21 cellular contexts compared by ENCODE assay signal in the genomic region with DNA sequence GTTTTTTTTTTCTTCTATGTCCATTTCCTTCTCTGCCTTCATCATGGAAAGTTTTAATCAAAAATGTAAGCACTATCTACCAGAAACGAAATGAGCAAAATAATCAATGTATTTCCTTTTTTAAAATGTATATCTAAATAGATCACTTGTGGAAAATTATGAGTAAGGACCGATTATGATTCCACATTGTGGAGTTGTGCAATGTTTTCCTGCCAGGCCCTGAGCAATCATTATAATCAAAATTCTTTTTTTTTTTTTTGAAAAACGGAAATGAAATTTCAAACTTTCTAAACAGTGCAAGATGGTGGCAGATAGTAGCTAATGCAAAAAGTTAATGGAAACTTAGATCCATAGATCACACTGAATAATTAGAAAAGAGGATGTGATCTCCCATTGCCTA.
A peak's percentile ranks its signal among the peaks of the same experiment; 100 is the strongest.
DNase-seq lines count a peak whose midpoint lies in the region; TF ChIP-seq lines count a peak whose summit lies in the region.
"Had no signal": no experiment of that assay in that cellular context is flagged by ENCODE, and none has a peak within 500 bp of the region (broad histone marks: within the 10 kb centered on the region; RNA-seq: fewer than 3 reads in every experiment).

No MANE protein-coding gene starts in this region.

- H3K9ac ChIP-seq in H9 (ENCODE audit: extremely low read depth, insufficient read length, low read length): no peak overlapping the region
- H3K9ac ChIP-seq: BLaER1 treated with 17β-estradiol and CSF1 and Interleukin-3, amounts not matched to agents 10 nM and 100 nM had no signal

- H3K27ac ChIP-seq in ACC112 (ENCODE audit: low read depth, low read length) (peak overlapping the region; percentile 37; the same call in 1 of the 2 replicates), H9 (ENCODE audit: insufficient read length, low read depth, low read length) (no peak overlapping the region)
- H3K27ac ChIP-seq: 22Rv1; BLaER1 treated with 17β-estradiol and CSF1 and Interleukin-3, amounts not matched to agents 10 nM and 100 nM had no signal

- no peak overlapping the region for H3K27ac Mint-ChIP-seq in activated naive CD8-positive, alpha-beta T cell treated with anti-CD3 and anti-CD28 coated beads for 36 hours
- H3K27ac Mint-ChIP-seq in H9: no peak overlapping the region
- H3K27ac Mint-ChIP-seq: CD14-positive monocyte; CD4-positive, alpha-beta T cell; CD8-positive, alpha-beta memory T cell; GM23338 had no signal

- no peaks in the 10 kb centered on the region for H3K79me2 ChIP-seq in ACC112 (ENCODE audit: control insufficient read depth, insufficient read depth, low read length, unreplicated experiment)
- no peaks in the 10 kb centered on the region for H3K79me2 ChIP-seq in H9 (ENCODE audit: insufficient read depth, low read length)

- no peaks in the 10 kb centered on the region for H3K27me3 ChIP-seq in ACC112 (ENCODE audit: insufficient read depth, low read length)
- no peaks in the 10 kb centered on the region for H3K27me3 ChIP-seq in H9 (ENCODE audit: insufficient read depth, low read length)
- H3K27me3 ChIP-seq: BE2C; BLaER1 treated with 17β-estradiol and CSF1 and Interleukin-3, amounts not matched to agents 10 nM and 100 nM had no signal

- H2BK5ac ChIP-seq in H9 (ENCODE audit: insufficient read length, low read length): no peak overlapping the region

- H3T11ph ChIP-seq in H9 (ENCODE audit: low read length): no peak overlapping the region

- H3K4me3 Mint-ChIP-seq in activated naive CD8-positive, alpha-beta T cell treated with anti-CD3 and anti-CD28 coated beads for 36 hours: no peak overlapping the region
- H3K4me3 Mint-ChIP-seq in H9: no peak overlapping the region
- H3K4me3 Mint-ChIP-seq: CD14-positive monocyte; CD4-positive, alpha-beta T cell; CD8-positive, alpha-beta memory T cell; GM23338 had no signal

- no peaks in the 10 kb centered on the region for H3K36me3 Mint-ChIP-seq in activated naive CD8-positive, alpha-beta T cell treated with anti-CD3 and anti-CD28 coated beads for 36 hours
- no peaks in the 10 kb centered on the region; a peak in 1 of 7 replicates for H3K36me3 Mint-ChIP-seq in H9 (ENCODE audit: insufficient read depth in 1 of 3, low read depth in 3 of 3)
- H3K36me3 Mint-ChIP-seq: CD14-positive monocyte; CD8-positive, alpha-beta memory T cell had no signal

- H3K4me3 ChIP-seq in ACC112 (ENCODE audit: low read depth, low read length): no peak overlapping the region
- H3K4me3 ChIP-seq: BLaER1 treated with 17β-estradiol and CSF1 and Interleukin-3, amounts not matched to agents 10 nM and 100 nM; GM23338; HAP-1 had no signal

- H2AFZ ChIP-seq in ACC112 (ENCODE audit: low read length, unreplicated experiment) (no peak overlapping the region), H9 (ENCODE audit: low read length) (no peak overlapping the region)
- H2AFZ ChIP-seq: GM23338 had no signal

- no peak overlapping the region for H2BK12ac ChIP-seq in H9 (ENCODE audit: insufficient read length, low read depth, low read length)

- H3K27me3 Mint-ChIP-seq in activated naive CD8-positive, alpha-beta T cell treated with anti-CD3 and anti-CD28 coated beads for 36 hours: peaks cover 21% of the 10 kb centered on the region
- H3K27me3 Mint-ChIP-seq in H9 (ENCODE audit: low read depth): peaks cover 4% of the 10 kb centered on the region; the same call in 1 of the 2 replicates

- peaks cover 33% of the 10 kb centered on the region for H3K4me1 ChIP-seq in ACC112 (ENCODE audit: control insufficient read depth, insufficient read depth, low read length, unreplicated experiment)
- H3K4me1 ChIP-seq in H9 (ENCODE audit: insufficient read depth, low read length): no peaks in the 10 kb centered on the region
- H3K4me1 ChIP-seq: BE2C, HAP-1 had no signal

- no peak overlapping the region for H2BK20ac ChIP-seq in H9 (ENCODE audit: low read depth, low read length, poor library complexity, severe bottlenecking)

- H4K91ac ChIP-seq in H9 (ENCODE audit: insufficient read length, low read depth, low read length): no peak overlapping the region

- no peaks in the 10 kb centered on the region for H3K4me1 Mint-ChIP-seq in activated naive CD8-positive, alpha-beta T cell treated with anti-CD3 and anti-CD28 coated beads for 36 hours
- H3K4me1 Mint-ChIP-seq in H9: peaks cover 5 to 7% of the 10 kb centered on the region in 2 experiments
- H3K4me1 Mint-ChIP-seq: CD14-positive monocyte; CD8-positive, alpha-beta memory T cell; GM23338 had no signal

- H3K56ac ChIP-seq in H9 (ENCODE audit: insufficient read length, low read depth, low read length): no peak overlapping the region

- H3K4ac ChIP-seq in H9 (ENCODE audit: low read depth, low read length): no peak overlapping the region

- no peak overlapping the region for H2BK120ac ChIP-seq in H9 (ENCODE audit: low read depth, low read length, poor library complexity, severe bottlenecking)

- WGBS in H9 (ENCODE audit: extremely low coverage, insufficient read length, low lambda C conversion rate): no CpG with 5 or more reads among the region's 3 CpGs

- no peaks in the 10 kb centered on the region for H3K79me1 ChIP-seq in H9 (ENCODE audit: insufficient read depth, low read depth, low read length, poor library complexity, severe bottlenecking)

- no peak overlapping the region for H2AK5ac ChIP-seq in H9 (ENCODE audit: insufficient read length, low read length)

- no peaks in the 10 kb centered on the region for H3K36me3 ChIP-seq in ACC112 (ENCODE audit: insufficient read depth, low read length)
- H3K36me3 ChIP-seq: BE2C; BLaER1 treated with 17β-estradiol and CSF1 and Interleukin-3, amounts not matched to agents 10 nM and 100 nM; HAP-1 had no signal

- H3K23me2 ChIP-seq in H9 (ENCODE audit: insufficient read length, low read depth, low read length, poor library complexity, severe bottlenecking): no peaks in the 10 kb centered on the region

- peaks cover 1% of the 10 kb centered on the region for H3K9me3 Mint-ChIP-seq in activated naive CD8-positive, alpha-beta T cell treated with anti-CD3 and anti-CD28 coated beads for 36 hours
- no peaks in the 10 kb centered on the region for H3K9me3 Mint-ChIP-seq in H9
- H3K9me3 Mint-ChIP-seq: CD4-positive, alpha-beta T cell had no signal

- peak; percentile 4 for DNase-seq in MV-4-11 (lab: John Stamatoyannopoulos, UW)
- DNase-seq in OCI-M1 (lab: John Stamatoyannopoulos, UW): peak; percentile 9
- DNase-seq in fibroblast of peridontal ligament (ENCODE audit: extremely low read depth): peak; percentile 57
- DNase-seq in activated naive CD8-positive, alpha-beta T cell treated with anti-CD3 and anti-CD28 coated beads for 36 hours: no peak
- DNase-seq in stimulated activated CD4-positive, alpha-beta T cell treated with anti-CD3 and anti-CD28 coated beads, Interleukin-4, amount 100 ng/mL, for 4 hours: no peak
- DNase-seq in H9: no peak
- no peak for DNase-seq in HPDE6-E6E7 (ENCODE audit: extremely low spot score)
- DNase-seq: ACHN; AML-193; BE2C; CD4-positive, alpha-beta T cell; CD8-positive, alpha-beta memory T cell; DMS 273 treated with DMSO at 0.1 percent for 48 hours; DMS79 treated with DMSO at 0.1 percent for 48 hours; GF-D8 had no signal

- no peaks in the 10 kb centered on the region for H3K9me3 ChIP-seq in H9 (ENCODE audit: control insufficient read depth, low read depth, low read length)
- H3K9me3 ChIP-seq: BE2C, HAP-1 had no signal

- no peak for TF ChIP-seq CTCF in H9 (conservative IDR thresholded peaks at IDR 0.05)

- no peak overlapping the region for H4K8ac ChIP-seq in H9 (replicated peaks; ENCODE audit: insufficient read length, low read depth, low read length)

- H2BK15ac ChIP-seq in H9 (ENCODE audit: low read depth, low read length): no peak overlapping the region

- no peak overlapping the region for H3K4me2 ChIP-seq in H9 (ENCODE audit: insufficient read depth, insufficient read length, low read length)
- H3K4me2 ChIP-seq: BLaER1 treated with 17β-estradiol and CSF1 and Interleukin-3, amounts not matched to agents 10 nM and 100 nM; GM23338 had no signal

- no peak overlapping the region for H3K23ac ChIP-seq in H9 (ENCODE audit: insufficient read length, low read depth, low read length)

- H4K20me1 ChIP-seq in H9 (ENCODE audit: control insufficient read depth, insufficient read depth, insufficient read length): no peaks in the 10 kb centered on the region
- H4K20me1 ChIP-seq: BLaER1 treated with 17β-estradiol and CSF1 and Interleukin-3, amounts not matched to agents 10 nM and 100 nM had no signal

- no peak overlapping the region for H3K18ac ChIP-seq in H9 (ENCODE audit: insufficient read length, low read depth, low read length)

- no peak overlapping the region for H3K14ac ChIP-seq in H9 (ENCODE audit: insufficient read depth, low read length)

- no peak overlapping the region for H4K5ac ChIP-seq in H9 (ENCODE audit: insufficient read length, low read depth, low read length)

Comparison
In these comparisons a context has a peak if more than half of its experiments do, and no peak if none do; other contexts are left out.
1. DNase-seq: peak in MV-4-11 (single experiment), OCI-M1 (single experiment) and fibroblast of peridontal ligament (single experiment); none in activated naive CD8-positive, alpha-beta T cell treated with anti-CD3 and anti-CD28 coated beads for 36 hours (single experiment), stimulated activated CD4-positive, alpha-beta T cell treated with anti-CD3 and anti-CD28 coated beads, Interleukin-4, amount 100 ng/mL, for 4 hours (0 of 2), H9 (single experiment) and HPDE6-E6E7 (single experiment).